20 cellular contexts compared by ENCODE assay signal in the genomic region with DNA sequence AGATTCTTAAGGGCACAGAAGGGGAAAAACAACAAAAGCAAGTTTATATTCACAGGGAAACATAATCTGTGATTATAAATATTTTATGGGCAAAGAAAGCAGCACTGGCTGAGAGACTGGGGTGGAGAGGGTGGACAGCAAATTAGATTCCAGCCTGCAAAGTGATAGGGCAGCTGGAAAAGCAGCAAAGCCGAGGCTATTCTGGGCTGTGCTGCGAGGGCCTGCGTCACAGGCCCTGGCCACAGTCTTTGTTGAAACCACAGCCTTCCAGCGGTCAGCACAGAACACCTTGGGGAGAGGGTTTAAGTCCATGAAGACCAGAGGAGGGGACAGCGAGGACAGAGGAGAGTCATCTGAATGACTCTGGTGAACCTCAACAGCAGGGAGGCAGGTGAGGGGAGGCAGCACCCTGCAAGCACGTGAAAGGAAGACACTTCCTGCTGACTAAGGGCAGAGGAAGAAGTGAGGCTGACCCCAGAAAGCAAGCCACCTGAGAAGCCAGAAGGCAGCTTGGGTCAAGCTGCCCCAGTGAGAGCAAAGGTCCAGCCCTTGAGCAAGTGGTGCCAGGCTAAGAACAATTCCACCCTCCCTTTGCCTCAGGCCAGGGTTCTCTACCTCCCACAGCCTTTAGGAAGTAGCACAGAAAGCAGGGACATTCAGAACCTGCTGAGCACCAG. TPM values are rescaled to one million over a fixed set of nuclear protein-coding genes. Genes with fewer than 3 reads are reported as not detected.
DNase-seq lines count a peak whose midpoint lies in the region; ATAC-seq and TF ChIP-seq lines count a peak whose summit lies in the region.
"Had no signal": no experiment of that assay in that cellular context is flagged by ENCODE, and none has a peak within 500 bp of the region (broad histone marks: within the 10 kb centered on the region; RNA-seq: fewer than 3 reads in every experiment).

No MANE protein-coding gene starts in this region.

- H3K27me3 ChIP-seq in GM23338 (ENCODE audit: insufficient read depth) (no peaks in the 10 kb centered on the region), left ventricle myocardium inferior (ENCODE audit: low read depth) (no peaks in the 10 kb centered on the region)
- H3K27me3 ChIP-seq: esophagus squamous epithelium, MG63, spleen, tibial artery had no signal

- no peak for TF ChIP-seq CTCF in GM23338 (conservative IDR thresholded peaks at IDR 0.05; ENCODE audit: low read depth in 2 of 2)
- TF ChIP-seq CTCF in left ventricle myocardium inferior (IDR thresholded peaks at IDR 0.05; ENCODE audit: borderline replicate concordance), result no peak
- no peak for TF ChIP-seq CTCF in neural crest cell (conservative IDR thresholded peaks at IDR 0.05)

- H3K4me1 Mint-ChIP-seq in GM23338 (no peaks in the 10 kb centered on the region; the same call in 2 of the 3 replicates), T-cell (peaks cover 4 to 16% (median 7%) of the 10 kb centered on the region in 3 donors), neural crest cell (no peaks in the 10 kb centered on the region)
- H3K4me1 Mint-ChIP-seq: activated naive CD8-positive, alpha-beta T cell treated with anti-CD3 and anti-CD28 coated beads, Interleukin-2, amount 50 U/mL, for 24 hours had no signal

- 0 out of 2 replicates have a peak, but pooled peaks cover 3% of the 10 kb centered on the region for H3F3A ChIP-seq in GM23338 (replicated peaks; ENCODE audit: low read depth)

- POLR2A ChIA-PET in T-cell (lab: Charles Lee), result interaction anchor here in 1 of 2 donors (0.6 kb wide), 1 partner anchor 17 kb away, joined by 3 read pairs; a partner anchor contains a TSS

- H3K27me3 Mint-ChIP-seq in GM23338 (ENCODE audit: insufficient read depth, low read depth, poor library complexity) (peaks cover 4% of the 10 kb centered on the region), T-cell (no peaks in the 10 kb centered on the region), neural crest cell (ENCODE audit: low read depth) (no peaks in the 10 kb centered on the region)
- H3K27me3 Mint-ChIP-seq: activated naive CD8-positive, alpha-beta T cell treated with anti-CD3 and anti-CD28 coated beads, Interleukin-2, amount 50 U/mL, for 24 hours had no signal

- ATAC-seq in GM23338 (no peak), T-cell (replicated peaks in 1 of 4) (no peak)
- ATAC-seq: activated naive CD8-positive, alpha-beta T cell treated with anti-CD3 and anti-CD28 coated beads, Interleukin-2, amount 50 U/mL, for 24 hours had no signal

- H4K20me1 ChIP-seq in GM23338 (replicated peaks; ENCODE audit: insufficient read depth), result peaks cover 19% of the 10 kb centered on the region

- peaks cover 40% of the 10 kb centered on the region for H3K36me3 ChIP-seq in GM23338 (ENCODE audit: insufficient read depth)
- H3K36me3 ChIP-seq in left ventricle myocardium inferior, result peaks cover 42% of the 10 kb centered on the region

- no peak overlapping the region for H2AFZ ChIP-seq in GM23338

- H3K9me3 ChIP-seq in left ventricle myocardium inferior (replicated peaks), result no peaks in the 10 kb centered on the region
- H3K9me3 ChIP-seq: esophagus squamous epithelium, MG63, spleen, tibial artery had no signal

- peak overlapping the region; percentile 72; the same call in 1 of the 2 replicates for H3K27ac Mint-ChIP-seq in GM23338
- H3K27ac Mint-ChIP-seq in T-cell, result peak overlapping the region; percentile 31 to 58
- peak overlapping the region; percentile 65 for H3K27ac Mint-ChIP-seq in neural crest cell (ENCODE audit: unreplicated experiment)
- H3K27ac Mint-ChIP-seq: activated naive CD8-positive, alpha-beta T cell treated with anti-CD3 and anti-CD28 coated beads, Interleukin-2, amount 50 U/mL, for 24 hours; mesothelial cell of epicardium had no signal

- H3K4me1 ChIP-seq in GM23338 (ENCODE audit: insufficient read depth) (no peaks in the 10 kb centered on the region), left ventricle myocardium inferior (peaks cover 57% of the 10 kb centered on the region)

- CTCF ChIA-PET in T-cell (lab: Charles Lee), result no interaction called here

- no peak overlapping the region for H3K4me2 ChIP-seq in GM23338

- peaks cover 75% of the 10 kb centered on the region for H3K36me3 Mint-ChIP-seq in GM23338 (ENCODE audit: low read depth)
- peaks cover 43% of the 10 kb centered on the region for H3K36me3 Mint-ChIP-seq in T-cell
- H3K36me3 Mint-ChIP-seq in neural crest cell (ENCODE audit: low read depth), result peaks cover 16% of the 10 kb centered on the region

- H3K4me3 Mint-ChIP-seq in GM23338 (no peak overlapping the region), T-cell (no peak overlapping the region), neural crest cell (no peak overlapping the region)
- H3K4me3 Mint-ChIP-seq: activated naive CD8-positive, alpha-beta T cell treated with anti-CD3 and anti-CD28 coated beads, Interleukin-2, amount 50 U/mL, for 24 hours; mesothelial cell of epicardium had no signal

- H3K27ac ChIP-seq in GM23338 (ENCODE audit: low read depth) (peak overlapping the region; percentile 45; the same call in 1 of the 2 replicates), left ventricle myocardium inferior (replicated peaks) (peak overlapping the region; percentile 89)
- H3K27ac ChIP-seq: spleen, tibial artery had no signal

- H3K79me2 ChIP-seq in GM23338 (replicated peaks; ENCODE audit: insufficient read depth), result peaks cover 29% of the 10 kb centered on the region

- no peak overlapping the region for H3K4me3 ChIP-seq in GM23338
- no peak overlapping the region for H3K4me3 ChIP-seq in left ventricle myocardium inferior
- H3K4me3 ChIP-seq: esophagus squamous epithelium, MG63, spleen, tibial artery had no signal

- intact Hi-C loops in left ventricle myocardium inferior (cut with micrococcal nuclease), result no loop called here

- no peaks in the 10 kb centered on the region for H3K9me2 ChIP-seq in GM23338 (ENCODE audit: insufficient read depth)

- DNase-seq in GM23338 (ENCODE audit: low spot score), result no peak
- DNase-seq in T-cell, result no peak
- no peak for DNase-seq in left ventricle myocardium inferior
- no peak for DNase-seq in neural crest cell (ENCODE audit: low read depth, low spot score)
- no peak for DNase-seq in mesenteric fat pad (ENCODE audit: low spot score)
- DNase-seq in OCI-M1 (lab: John Stamatoyannopoulos, UW), result no peak
- no peak for DNase-seq in NCI-H2227 treated with DMSO at 0.1 percent for 48 hours (lab: John Stamatoyannopoulos, UW)
- DNase-seq in effector CD4-positive, alpha-beta T cell, result no peak
- DNase-seq: activated CD4-positive, CD25-positive, alpha-beta regulatory T cell treated with anti-CD3 and anti-CD28 coated beads, Interleukin-2, amount 50 U/mL, for 72 hours; activated naive CD8-positive, alpha-beta T cell treated with anti-CD3 and anti-CD28 coated beads, Interleukin-2, amount 50 U/mL, for 24 hours; esophagus squamous epithelium; MG63; NCI-H187 treated with DMSO at 0.1 percent for 48 hours; NCI-H446 treated with DMSO at 0.1 percent for 48 hours; spleen; tibial artery had no signal

- H3K9me3 Mint-ChIP-seq in GM23338 (no peaks in the 10 kb centered on the region), T-cell (no peaks in the 10 kb centered on the region), neural crest cell (no peaks in the 10 kb centered on the region)
- H3K9me3 Mint-ChIP-seq: activated naive CD8-positive, alpha-beta T cell treated with anti-CD3 and anti-CD28 coated beads, Interleukin-2, amount 50 U/mL, for 24 hours; mesothelial cell of epicardium had no signal

TF ChIP-seq in GM23338, 12 proteins besides CTCF, POLR2A, EP300 and RAD21 (continues in another document):
- TF ChIP-seq JUNB (IDR thresholded peaks at IDR 0.05; ENCODE audit: unreplicated experiment), result no peak
- no peak for TF ChIP-seq POLR2AphosphoS5 (IDR thresholded peaks at IDR 0.05; ENCODE audit: low read depth)
- TF ChIP-seq ZNF331 (CRISPR knock-in tag; IDR thresholded peaks at IDR 0.05; ENCODE audit: low read depth), result no peak
- TF ChIP-seq EZH2phosphoT487 (IDR thresholded peaks at IDR 0.05; ENCODE audit: unreplicated experiment), result no peak
- TF ChIP-seq, protein P1, sequence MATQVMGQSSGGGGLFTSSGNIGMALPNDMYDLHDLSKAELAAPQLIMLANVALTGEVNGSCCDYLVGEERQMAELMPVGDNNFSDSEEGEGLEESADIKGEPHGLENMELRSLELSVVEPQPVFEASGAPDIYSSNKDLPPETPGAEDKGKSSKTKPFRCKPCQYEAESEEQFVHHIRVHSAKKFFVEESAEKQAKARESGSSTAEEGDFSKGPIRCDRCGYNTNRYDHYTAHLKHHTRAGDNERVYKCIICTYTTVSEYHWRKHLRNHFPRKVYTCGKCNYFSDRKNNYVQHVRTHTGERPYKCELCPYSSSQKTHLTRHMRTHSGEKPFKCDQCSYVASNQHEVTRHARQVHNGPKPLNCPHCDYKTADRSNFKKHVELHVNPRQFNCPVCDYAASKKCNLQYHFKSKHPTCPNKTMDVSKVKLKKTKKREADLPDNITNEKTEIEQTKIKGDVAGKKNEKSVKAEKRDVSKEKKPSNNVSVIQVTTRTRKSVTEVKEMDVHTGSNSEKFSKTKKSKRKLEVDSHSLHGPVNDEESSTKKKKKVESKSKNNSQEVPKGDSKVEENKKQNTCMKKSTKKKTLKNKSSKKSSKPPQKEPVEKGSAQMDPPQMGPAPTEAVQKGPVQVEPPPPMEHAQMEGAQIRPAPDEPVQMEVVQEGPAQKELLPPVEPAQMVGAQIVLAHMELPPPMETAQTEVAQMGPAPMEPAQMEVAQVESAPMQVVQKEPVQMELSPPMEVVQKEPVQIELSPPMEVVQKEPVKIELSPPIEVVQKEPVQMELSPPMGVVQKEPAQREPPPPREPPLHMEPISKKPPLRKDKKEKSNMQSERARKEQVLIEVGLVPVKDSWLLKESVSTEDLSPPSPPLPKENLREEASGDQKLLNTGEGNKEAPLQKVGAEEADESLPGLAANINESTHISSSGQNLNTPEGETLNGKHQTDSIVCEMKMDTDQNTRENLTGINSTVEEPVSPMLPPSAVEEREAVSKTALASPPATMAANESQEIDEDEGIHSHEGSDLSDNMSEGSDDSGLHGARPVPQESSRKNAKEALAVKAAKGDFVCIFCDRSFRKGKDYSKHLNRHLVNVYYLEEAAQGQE (IDR thresholded peaks at IDR 0.05; ENCODE audit: unreplicated experiment), result no peak

RNA-seq across cellular contexts. Expression of a gene that starts 17.1 kb away (rescaled TPM):
- total RNA-seq in GM23338 (2014; rRNA removed; shearing (Covaris generic)), result 62.6 and 70.0 TPM in 2 replicates
- 178 and 191 TPM in 2 replicates for polyA plus RNA-seq in GM23338 (2016; fragmentation: Nextera tagmentation; extraction: Ambion mirVana)
- total RNA-seq in T-cell (10 to 100 TPM; 12.0 to 24.2 (median 22.3) TPM), left ventricle myocardium inferior (36.8 TPM), neural crest cell (62.9 and 65.5 TPM in 2 replicates), mesenteric fat pad (36.7 TPM)

RNA-seq across cellular contexts. Expression of a gene that starts 17.2 kb away (rescaled TPM):
- total RNA-seq in GM23338 (2014; rRNA removed; shearing (Covaris generic)), result 30.2 and 36.0 TPM in 2 replicates
- polyA plus RNA-seq in GM23338 (2016; fragmentation: Nextera tagmentation; extraction: Ambion mirVana), result 8.0 and 10.1 TPM in 2 replicates
- total RNA-seq in T-cell, result 10 to 100 TPM; 16.6 to 21.1 (median 19.3) TPM
- 37.2 TPM for total RNA-seq in left ventricle myocardium inferior
- 47.0 and 51.2 TPM in 2 replicates for total RNA-seq in neural crest cell
- 24.3 TPM for total RNA-seq in mesenteric fat pad

RNA-seq across cellular contexts. Expression of a gene that starts 48.5 kb away (rescaled TPM):
- total RNA-seq in GM23338 (2014; rRNA removed; shearing (Covaris generic)), result 1.2 and 1.7 TPM in 2 replicates
- polyA plus RNA-seq in GM23338 (2016; fragmentation: Nextera tagmentation; extraction: Ambion mirVana), result 0.61 and 1.1 TPM in 2 replicates
- total RNA-seq in T-cell (under 1 TPM in 1 of 5 donors, not detected in 4; 0.79 TPM), left ventricle myocardium inferior (0.25 TPM), neural crest cell (not detected in 2 replicates), mesenteric fat pad (2.4 TPM)
- total RNA-seq: bronchial epithelial cell, G401, mesothelial cell of epicardium, osteocyte had no signal
